ENCODE assay signal across 21 cellular contexts in genomic region chr18:22503803-22504202, GRCh38.
DNase-seq lines count a peak whose midpoint lies in the region; ATAC-seq and TF ChIP-seq lines count a peak whose summit lies in the region.
"Had no signal": no experiment of that assay in that cellular context is flagged by ENCODE, and none has a peak within 500 bp of the region (broad histone marks: within the 10 kb centered on the region; RNA-seq: fewer than 3 reads in every experiment).

No MANE protein-coding gene starts in this region.

- no peak overlapping the region for H3K4me3 ChIP-seq in AG10803 (ENCODE audit: low read length)
- H3K4me3 ChIP-seq in adipocyte (ENCODE audit: low read length), result no peak overlapping the region
- no peak overlapping the region for H3K4me3 ChIP-seq in gastroesophageal sphincter
- H3K4me3 ChIP-seq: ascending aorta, GM12878 had no signal

- TF ChIP-seq CTCF in AG10803 (conservative IDR thresholded peaks at IDR 0.05; ENCODE audit: low read length) (no peak), gastroesophageal sphincter (IDR thresholded peaks at IDR 0.05) (no peak)

- TF ChIP-seq EP300 in gastroesophageal sphincter (IDR thresholded peaks at IDR 0.05), result no peak

- H3K4me1 ChIP-seq in adipocyte (ENCODE audit: control insufficient read depth, insufficient read depth, low read length), result peaks cover 25% of the 10 kb centered on the region
- H3K4me1 ChIP-seq in gastroesophageal sphincter, result peaks cover 0 to 13% (median 0%) of the 10 kb centered on the region in 3 donors
- H3K4me1 ChIP-seq: ascending aorta had no signal

- peak overlapping the region in 3 of 4 donors; percentile 21 to 57 (median 52) for H3K27ac ChIP-seq in gastroesophageal sphincter
- H3K27ac ChIP-seq: RWPE1 had no signal

- ATAC-seq in gastroesophageal sphincter (peak; percentile 93), GM19463 (IDR thresholded peaks at IDR 0.05; ENCODE audit: unreplicated experiment) (no peak), GM18861 (IDR thresholded peaks at IDR 0.05; ENCODE audit: unreplicated experiment) (no peak), GM21526 (IDR thresholded peaks at IDR 0.05; ENCODE audit: low FRiP score, unreplicated experiment) (no peak), T-cell (replicated peaks in 1 of 4) (no peak)
- ATAC-seq: GM12878, left lobe of liver had no signal

- H3K9me3 Mint-ChIP-seq in T-cell, result peaks cover 4 to 10% (median 5%) of the 10 kb centered on the region in 3 donors
- H3K9me3 Mint-ChIP-seq: activated CD4-positive, alpha-beta T cell treated with anti-CD3 and anti-CD28 coated beads, Interleukin-2, amount 10 ng/mL, durations not matched to agents 7 days and 5 days; T-helper 2 cell treated with Interferon-gamma antibody and Interleukin-4, amounts not matched to agents 5 μg/mL and 100 μg/mL, for 36 hours; type B pancreatic cell had no signal

- H3K4me3 Mint-ChIP-seq in T-cell, result no peak overlapping the region
- H3K4me3 Mint-ChIP-seq: activated CD4-positive, alpha-beta T cell treated with anti-CD3 and anti-CD28 coated beads, Interleukin-2, amount 10 ng/mL, durations not matched to agents 7 days and 5 days; IgD-negative memory B cell; T-helper 2 cell treated with Interferon-gamma antibody and Interleukin-4, amounts not matched to agents 5 μg/mL and 100 μg/mL, for 36 hours; type B pancreatic cell had no signal

- no peak for TF ChIP-seq POLR2A in gastroesophageal sphincter (IDR thresholded peaks at IDR 0.05)

- no peaks in the 10 kb centered on the region for H3K36me3 Mint-ChIP-seq in T-cell
- H3K36me3 Mint-ChIP-seq: IgD-negative memory B cell, type B pancreatic cell had no signal

- CTCF ChIA-PET in T-cell (lab: Charles Lee), result no interaction called here

- POLR2A ChIA-PET in T-cell (lab: Charles Lee), result no interaction called here

- H3K9me3 ChIP-seq in adipocyte (ENCODE audit: control insufficient read depth, low read length) (no peaks in the 10 kb centered on the region), gastroesophageal sphincter (no peaks in the 10 kb centered on the region)
- H3K9me3 ChIP-seq: ascending aorta had no signal

- H3K27me3 Mint-ChIP-seq in T-cell, result no peaks in the 10 kb centered on the region
- H3K27me3 Mint-ChIP-seq: activated CD4-positive, alpha-beta T cell treated with anti-CD3 and anti-CD28 coated beads, Interleukin-2, amount 10 ng/mL, durations not matched to agents 7 days and 5 days; IgD-negative memory B cell; type B pancreatic cell had no signal

- peak overlapping the region; percentile 10 for H3K9ac ChIP-seq in adipocyte (ENCODE audit: low read length)

- 38 to 53% methylated on average over 1 to 3 of the region's 3 CpGs for WGBS in gastroesophageal sphincter (ENCODE audit: low coverage in 1 of 2), 2 donors

- H3K36me3 ChIP-seq in adipocyte (ENCODE audit: control insufficient read depth, insufficient read depth, low read length, severe bottlenecking) (no peaks in the 10 kb centered on the region), gastroesophageal sphincter (no peaks in the 10 kb centered on the region)
- H3K36me3 ChIP-seq: ascending aorta had no signal

- H3K27me3 ChIP-seq in adipocyte (replicated peaks; ENCODE audit: control insufficient read depth, insufficient read depth, low read length) (no peaks in the 10 kb centered on the region), gastroesophageal sphincter (no peaks in the 10 kb centered on the region)
- H3K27me3 ChIP-seq: ascending aorta had no signal

- DNase-seq in AG10803 (ENCODE audit: low read depth) (peak; percentile 96), adipocyte (ENCODE audit: low read depth) (peak; percentile 96), non-pigmented ciliary epithelial cell (ENCODE audit: low read depth) (peak; percentile 34), T-cell (no peak)
- DNase-seq: activated CD4-positive, alpha-beta T cell treated with anti-CD3 and anti-CD28 coated beads, Interleukin-2, amount 10 ng/mL, durations not matched to agents 7 days and 5 days; AML-193; DMS153; effector CD8-positive, alpha-beta T cell; NCI-H69; nucleus accumbens had no signal

- no peak overlapping the region for H3K27ac Mint-ChIP-seq in T-cell
- H3K27ac Mint-ChIP-seq: activated CD4-positive, alpha-beta T cell treated with anti-CD3 and anti-CD28 coated beads, Interleukin-2, amount 10 ng/mL, durations not matched to agents 7 days and 5 days; IgD-negative memory B cell; T-helper 2 cell treated with Interferon-gamma antibody and Interleukin-4, amounts not matched to agents 5 μg/mL and 100 μg/mL, for 36 hours; type B pancreatic cell had no signal

- H3K4me1 Mint-ChIP-seq in T-cell, result no peaks in the 10 kb centered on the region
- H3K4me1 Mint-ChIP-seq: activated CD4-positive, alpha-beta T cell treated with anti-CD3 and anti-CD28 coated beads, Interleukin-2, amount 10 ng/mL, durations not matched to agents 7 days and 5 days had no signal

Comparison
In these comparisons a context has a peak if more than half of its experiments do, and no peak if none do; other contexts are left out.
1. DNase-seq: peak in AG10803 (single experiment), adipocyte (single experiment) and non-pigmented ciliary epithelial cell (single experiment); none in T-cell (0 of 34).